Comparison of ENCODE assay signal across 8 cellular contexts in the genomic region with DNA sequence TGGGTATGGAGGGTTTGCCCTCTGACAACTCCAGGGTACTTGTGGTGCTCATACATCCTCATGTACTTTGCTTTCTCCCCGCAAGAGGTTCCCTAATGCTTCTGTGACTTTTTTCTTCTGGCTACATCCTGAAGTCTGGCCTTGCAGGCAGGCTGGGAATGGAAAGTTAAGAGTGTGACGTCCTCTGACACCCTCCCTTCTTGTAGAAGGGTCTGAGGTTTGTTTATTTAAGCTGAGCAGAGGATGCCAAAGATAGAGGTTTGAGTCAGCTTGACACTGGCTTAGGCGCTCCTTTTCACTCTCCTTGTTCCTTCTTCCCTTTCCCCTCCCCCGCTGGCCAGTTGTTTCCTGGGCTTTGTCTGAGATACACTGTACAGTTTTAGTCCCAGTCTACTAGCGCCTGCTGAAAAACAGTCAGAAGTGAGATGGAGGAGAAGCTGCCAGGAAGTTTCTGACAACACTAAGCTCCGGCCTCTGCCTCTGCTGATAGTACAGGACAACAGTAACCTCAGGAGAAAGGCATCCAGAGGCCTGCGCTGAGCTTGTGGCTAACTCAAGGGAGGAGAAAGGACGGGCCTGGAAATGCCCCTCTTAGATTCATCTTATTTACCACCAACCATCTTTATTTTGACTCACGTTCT. TPM values are rescaled to one million over a fixed set of nuclear protein-coding genes. Genes with fewer than 3 reads are reported as not detected.
A peak's percentile ranks its signal among the peaks of the same experiment; 100 is the strongest.
DNase-seq lines count a peak whose midpoint lies in the region; ATAC-seq and TF ChIP-seq lines count a peak whose summit lies in the region.

A gene with protein sequence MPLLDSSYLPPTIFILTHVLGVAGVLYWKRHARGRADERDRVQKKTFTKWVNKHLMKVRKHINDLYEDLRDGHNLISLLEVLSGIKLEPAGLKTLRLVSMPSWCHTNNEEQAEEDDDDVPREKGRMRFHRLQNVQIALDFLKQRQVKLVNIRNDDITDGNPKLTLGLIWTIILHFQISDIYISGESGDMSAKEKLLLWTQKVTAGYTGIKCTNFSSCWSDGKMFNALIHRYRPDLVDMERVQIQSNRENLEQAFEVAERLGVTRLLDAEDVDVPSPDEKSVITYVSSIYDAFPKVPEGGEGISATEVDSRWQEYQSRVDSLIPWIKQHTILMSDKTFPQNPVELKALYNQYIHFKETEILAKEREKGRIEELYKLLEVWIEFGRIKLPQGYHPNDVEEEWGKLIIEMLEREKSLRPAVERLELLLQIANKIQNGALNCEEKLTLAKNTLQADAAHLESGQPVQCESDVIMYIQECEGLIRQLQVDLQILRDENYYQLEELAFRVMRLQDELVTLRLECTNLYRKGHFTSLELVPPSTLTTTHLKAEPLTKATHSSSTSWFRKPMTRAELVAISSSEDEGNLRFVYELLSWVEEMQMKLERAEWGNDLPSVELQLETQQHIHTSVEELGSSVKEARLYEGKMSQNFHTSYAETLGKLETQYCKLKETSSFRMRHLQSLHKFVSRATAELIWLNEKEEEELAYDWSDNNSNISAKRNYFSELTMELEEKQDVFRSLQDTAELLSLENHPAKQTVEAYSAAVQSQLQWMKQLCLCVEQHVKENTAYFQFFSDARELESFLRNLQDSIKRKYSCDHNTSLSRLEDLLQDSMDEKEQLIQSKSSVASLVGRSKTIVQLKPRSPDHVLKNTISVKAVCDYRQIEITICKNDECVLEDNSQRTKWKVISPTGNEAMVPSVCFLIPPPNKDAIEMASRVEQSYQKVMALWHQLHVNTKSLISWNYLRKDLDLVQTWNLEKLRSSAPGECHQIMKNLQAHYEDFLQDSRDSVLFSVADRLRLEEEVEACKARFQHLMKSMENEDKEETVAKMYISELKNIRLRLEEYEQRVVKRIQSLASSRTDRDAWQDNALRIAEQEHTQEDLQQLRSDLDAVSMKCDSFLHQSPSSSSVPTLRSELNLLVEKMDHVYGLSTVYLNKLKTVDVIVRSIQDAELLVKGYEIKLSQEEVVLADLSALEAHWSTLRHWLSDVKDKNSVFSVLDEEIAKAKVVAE (N-terminal part only) (plus strand): TSS at position 255 of the 641 bp plus-strand sequence. CDS start 328 bp downstream, at position 583.

- ATAC-seq in RWPE2 (ENCODE audit: low read depth) = peak; percentile 76
- ATAC-seq in HG03097 (IDR thresholded peaks at IDR 0.05; ENCODE audit: low FRiP score, unreplicated experiment) = no peak

- peaks cover 20% of the 10 kb centered on the region for H3K4me1 Mint-ChIP-seq in progenitor cell of endocrine pancreas (ENCODE audit: low read depth)

- H3K27me3 Mint-ChIP-seq in progenitor cell of endocrine pancreas = no peaks in the 10 kb centered on the region

- H3K4me1 ChIP-seq in RWPE2 (ENCODE audit: insufficient read depth, poor library complexity, severe bottlenecking) (peaks cover 26% of the 10 kb centered on the region), right atrium auricular region (peaks cover 0 to 46% of the 10 kb centered on the region in 2 donors)

- DNase-seq in stimulated activated CD4-positive, alpha-beta T cell treated with anti-CD3 and anti-CD28 coated beads, Interleukin-2, amount 100 ng/mL, for 24 hours = peak; percentile 43 to 52
- no peak for DNase-seq in stimulated activated CD4-positive, alpha-beta T cell treated with anti-CD3 and anti-CD28 coated beads, Interleukin-4, amount 100 ng/mL, for 1 hour
- DNase-seq in RWPE2 (ENCODE audit: low spot score) = no peak
- peak; percentile 91 for DNase-seq in astrocyte of the hippocampus (ENCODE audit: low read depth, low spot score)
- DNase-seq in right atrium auricular region (ENCODE audit: low spot score) = peak; percentile 86
- no peak for DNase-seq in progenitor cell of endocrine pancreas (ENCODE audit: low spot score, unreplicated experiment)
- no peak for DNase-seq in NCI-H146 treated with DMSO at 0.1 percent for 48 hours (lab: John Stamatoyannopoulos, UW; ENCODE audit: unreplicated experiment)

- H3K36me3 Mint-ChIP-seq in progenitor cell of endocrine pancreas (ENCODE audit: insufficient read depth) = peaks cover 2% of the 10 kb centered on the region

- H3K9me3 Mint-ChIP-seq in progenitor cell of endocrine pancreas (ENCODE audit: low read depth) = no peaks in the 10 kb centered on the region

- H3K36me3 ChIP-seq in RWPE2 (ENCODE audit: low read depth) = no peaks in the 10 kb centered on the region
- H3K36me3 ChIP-seq in right atrium auricular region = peaks cover 4% of the 10 kb centered on the region

- H3K27ac ChIP-seq in RWPE2 (ENCODE audit: poor library complexity, severe bottlenecking) (peak within 1 kb of the TSS; percentile 85), right atrium auricular region (peak within 1 kb of the TSS; percentile 91 to 97)

- H3K4me3 Mint-ChIP-seq in progenitor cell of endocrine pancreas (ENCODE audit: low read depth) = no peak within 1 kb of the TSS

- H3K27ac Mint-ChIP-seq in progenitor cell of endocrine pancreas = peak within 1 kb of the TSS; percentile 85

- H3K27me3 ChIP-seq in RWPE2 (ENCODE audit: insufficient read depth, poor library complexity, severe bottlenecking) (no peaks in the 10 kb centered on the region), right atrium auricular region (no peaks in the 10 kb centered on the region)

- H3K9me3 ChIP-seq in RWPE2 (ENCODE audit: severe bottlenecking) (no peaks in the 10 kb centered on the region), right atrium auricular region (no peaks in the 10 kb centered on the region)

- H3K4me3 ChIP-seq in RWPE2 (ENCODE audit: severe bottlenecking) = no peak within 1 kb of the TSS
- H3K4me3 ChIP-seq in right atrium auricular region = peak within 1 kb of the TSS; percentile 49 to 54

- TF ChIP-seq CTCF in RWPE2 (IDR thresholded peaks at IDR 0.05; ENCODE audit: poor library complexity, severe bottlenecking) = peak; percentile 27
- peak; percentile 26 to 60 for TF ChIP-seq CTCF in right atrium auricular region (IDR thresholded peaks at IDR 0.05)
- no peak for TF ChIP-seq CTCF in progenitor cell of endocrine pancreas (IDR thresholded peaks at IDR 0.05; ENCODE audit: unreplicated experiment)

RNA-seq across cellular contexts. Expression of the gene that starts here (rescaled TPM):
- total RNA-seq in right atrium auricular region = 100 to 1,000 TPM; 273 to 278 TPM
- total RNA-seq in progenitor cell of endocrine pancreas = 241 and 285 TPM in 2 replicates

Comparison
In these comparisons a context has a peak if more than half of its experiments do, and no peak if none do; other contexts are left out.
1. DNase-seq: peak in stimulated activated CD4-positive, alpha-beta T cell treated with anti-CD3 and anti-CD28 coated beads, Interleukin-2, amount 100 ng/mL, for 24 hours (2 of 2), astrocyte of the hippocampus (single experiment) and right atrium auricular region (single experiment); none in stimulated activated CD4-positive, alpha-beta T cell treated with anti-CD3 and anti-CD28 coated beads, Interleukin-4, amount 100 ng/mL, for 1 hour (single experiment), RWPE2 (single experiment), progenitor cell of endocrine pancreas (single experiment) and NCI-H146 treated with DMSO at 0.1 percent for 48 hours (single experiment).